In the genomic region with DNA sequence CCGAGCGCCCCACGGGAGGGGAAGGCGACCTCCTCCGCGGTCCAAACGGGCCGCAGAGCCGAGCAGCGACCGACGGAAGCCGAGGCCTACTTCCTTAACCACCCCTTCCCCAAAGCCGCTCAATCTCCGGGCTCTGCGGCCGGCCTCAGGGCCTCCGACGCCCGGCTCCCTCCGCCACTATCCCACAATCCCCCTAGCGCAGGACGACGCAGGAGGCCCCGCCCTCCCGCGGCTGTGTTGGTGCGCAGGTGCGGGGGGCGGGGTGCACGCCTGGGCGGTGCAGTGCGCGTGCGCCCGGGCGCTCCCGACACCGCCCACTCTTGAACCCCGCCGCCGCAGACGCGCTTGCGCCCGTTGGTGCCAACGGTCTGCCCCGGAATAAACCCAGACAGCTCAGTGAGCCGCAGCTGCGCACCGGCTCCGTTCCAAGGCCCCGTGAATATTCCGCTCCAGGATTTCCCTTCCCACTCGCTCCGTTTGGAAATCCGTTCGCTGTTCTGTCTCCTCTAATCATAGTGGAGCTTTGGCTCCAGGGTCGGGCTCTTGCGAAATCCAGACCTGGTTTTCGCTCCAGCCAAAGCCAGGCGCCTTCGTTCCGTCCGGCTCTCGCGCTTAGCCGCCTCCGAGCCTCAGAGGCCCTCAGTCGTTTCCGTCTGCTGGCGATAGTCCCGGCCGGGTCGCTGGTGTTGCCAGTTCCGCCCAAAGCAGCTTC, we compare ENCODE assay signal across 8 cellular contexts. TPM values are rescaled to one million over a fixed set of nuclear protein-coding genes. Genes with fewer than 3 reads are reported as not detected.
DNase-seq lines count a peak whose midpoint lies in the region; ATAC-seq and TF ChIP-seq lines count a peak whose summit lies in the region.

A gene with protein sequence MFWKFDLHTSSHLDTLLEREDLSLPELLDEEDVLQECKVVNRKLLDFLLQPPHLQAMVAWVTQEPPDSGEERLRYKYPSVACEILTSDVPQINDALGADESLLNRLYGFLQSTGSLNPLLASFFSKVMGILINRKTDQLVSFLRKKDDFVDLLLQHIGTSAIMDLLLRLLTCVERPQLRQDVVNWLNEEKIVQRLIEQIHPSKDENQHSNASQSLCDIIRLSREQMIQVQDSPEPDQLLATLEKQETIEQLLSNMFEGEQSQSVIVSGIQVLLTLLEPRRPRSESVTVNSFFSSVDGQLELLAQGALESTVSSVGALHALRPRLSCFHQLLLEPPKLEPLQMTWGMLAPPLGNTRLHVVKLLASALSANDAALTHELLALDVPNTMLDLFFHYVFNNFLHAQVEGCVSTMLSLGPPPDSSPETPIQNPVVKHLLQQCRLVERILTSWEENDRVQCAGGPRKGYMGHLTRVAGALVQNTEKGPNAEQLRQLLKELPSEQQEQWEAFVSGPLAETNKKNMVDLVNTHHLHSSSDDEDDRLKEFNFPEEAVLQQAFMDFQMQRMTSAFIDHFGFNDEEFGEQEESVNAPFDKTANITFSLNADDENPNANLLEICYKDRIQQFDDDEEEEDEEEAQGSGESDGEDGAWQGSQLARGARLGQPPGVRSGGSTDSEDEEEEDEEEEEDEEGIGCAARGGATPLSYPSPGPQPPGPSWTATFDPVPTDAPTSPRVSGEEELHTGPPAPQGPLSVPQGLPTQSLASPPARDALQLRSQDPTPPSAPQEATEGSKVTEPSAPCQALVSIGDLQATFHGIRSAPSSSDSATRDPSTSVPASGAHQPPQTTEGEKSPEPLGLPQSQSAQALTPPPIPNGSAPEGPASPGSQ (minus strand): TSS at position 190 of the 712 bp plus-strand sequence. CDS start 11,914 bp downstream, outside the sequence.

- CTCF ChIA-PET in CD8-positive, alpha-beta T cell (lab: Charles Lee) = interaction anchor here (0.6 to 3.7 kb wide), 9 partner anchors 20 to 374 kb away, joined by 3 to 18 read pairs (median 5); a partner anchor contains a TSS

- no peaks in the 10 kb centered on the region for H3K9me3 ChIP-seq in CD8-positive, alpha-beta T cell (ENCODE audit: low read length)
- H3K9me3 ChIP-seq in lower lobe of right lung = no peaks in the 10 kb centered on the region

- peak within 1 kb of the TSS; percentile 80 for H3K4me3 ChIP-seq in CD8-positive, alpha-beta T cell (ENCODE audit: low read depth, low read length)
- H3K4me3 ChIP-seq in lower lobe of right lung = peak within 1 kb of the TSS; percentile 94

- H3K36me3 Mint-ChIP-seq in CD8-positive, alpha-beta T cell = peaks cover 40% of the 10 kb centered on the region

- no peaks in the 10 kb centered on the region for H3K36me3 ChIP-seq in CD8-positive, alpha-beta T cell (ENCODE audit: insufficient read depth, low read length)
- peaks cover 4% of the 10 kb centered on the region for H3K36me3 ChIP-seq in lower lobe of right lung

- no peaks in the 10 kb centered on the region for H3K9me3 Mint-ChIP-seq in CD8-positive, alpha-beta T cell

- no peaks in the 10 kb centered on the region for H3K27me3 ChIP-seq in CD8-positive, alpha-beta T cell (ENCODE audit: insufficient read depth, low read length)
- H3K27me3 ChIP-seq in lower lobe of right lung (ENCODE audit: low read depth) = no peaks in the 10 kb centered on the region

- H3K27ac Mint-ChIP-seq in CD8-positive, alpha-beta T cell = peak within 1 kb of the TSS; percentile 98

- H3K4me1 Mint-ChIP-seq in CD8-positive, alpha-beta T cell (ENCODE audit: low read depth) = peaks cover 39% of the 10 kb centered on the region

- H3K27me3 Mint-ChIP-seq in CD8-positive, alpha-beta T cell (ENCODE audit: low read depth) = no peaks in the 10 kb centered on the region

- no peak for TF ChIP-seq CTCF in CD8-positive, alpha-beta T cell (IDR thresholded peaks at IDR 0.05)
- no peak for TF ChIP-seq CTCF in lower lobe of right lung (IDR thresholded peaks at IDR 0.05)

- peak within 1 kb of the TSS; percentile 94 for H3K4me3 Mint-ChIP-seq in CD8-positive, alpha-beta T cell

- peaks cover 37% of the 10 kb centered on the region for H3K4me1 ChIP-seq in CD8-positive, alpha-beta T cell (ENCODE audit: insufficient read depth, low read length)
- H3K4me1 ChIP-seq in lower lobe of right lung = peaks cover 48% of the 10 kb centered on the region

- intact Hi-C loops in CD8-positive, alpha-beta T cell (cut with DNase I, micrococcal nuclease) = loop anchor here (1.0 to 10.0 kb wide), 16 partner anchors 21 to 393 kb away; a partner anchor contains a TSS
- intact Hi-C loops in lower lobe of right lung (cut with DNase I) = no loop called here

- peak; percentile 86 to 96 (median 92) for DNase-seq in CD8-positive, alpha-beta T cell
- DNase-seq in HS-27A (ENCODE audit: low read depth) = peak; percentile 100
- DNase-seq in NK-92 (lab: John Stamatoyannopoulos, UW; ENCODE audit: unreplicated experiment) = peak; percentile 83
- peak; percentile 79 to 89 for DNase-seq in activated CD8-positive, alpha-beta memory T cell treated with anti-CD3 and anti-CD28 coated beads for 1 hour (ENCODE audit: extremely low read depth in 1 of 2, low read depth in 1 of 2)
- DNase-seq in effector CD4-positive, alpha-beta T cell = peak; percentile 90
- DNase-seq in lower lobe of right lung = peak; percentile 96
- peak; percentile 86 to 94 (median 89) for DNase-seq in stimulated activated CD4-positive, alpha-beta T cell treated with anti-CD3 and anti-CD28 coated beads, TNF-alpha, amount 100 ng/mL, for 24 hours (ENCODE audit: low read depth in 3 of 3)

- POLR2A ChIA-PET in CD8-positive, alpha-beta T cell (lab: Charles Lee) = interaction anchor here (0.6 to 4.5 kb wide), 14 partner anchors 13 to 395 kb away, joined by 3 to 56 read pairs (median 6); a partner anchor contains a TSS

- peak within 1 kb of the TSS; percentile 87 for H3K27ac ChIP-seq in CD8-positive, alpha-beta T cell (ENCODE audit: low read depth, low read length)
- H3K27ac ChIP-seq in lower lobe of right lung = peak within 1 kb of the TSS; percentile 89

- ATAC-seq in CD8-positive, alpha-beta T cell = peak; percentile 81
- peak; percentile 58 for ATAC-seq in GM19467 (IDR thresholded peaks at IDR 0.05; ENCODE audit: unreplicated experiment)
- ATAC-seq in lower lobe of right lung = peak; percentile 96 to 97

RNA-seq across cellular contexts. Expression of the gene that starts here (rescaled TPM):
- 100 to 1,000 TPM; 163 to 172 TPM for total RNA-seq in CD8-positive, alpha-beta T cell
- total RNA-seq in lower lobe of right lung = 69.1 TPM

Comparison
In these comparisons a context has a peak if more than half of its experiments do, and no peak if none do; other contexts are left out.
1. Peak in every context shown above with its lines: DNase-seq, ATAC-seq, H3K4me3 ChIP-seq and H3K27ac ChIP-seq.